Comparison of ENCODE assay signal across 24 cellular contexts in genomic region chr13:101291216-101291615, GRCh38.
A peak's percentile ranks its signal among the peaks of the same experiment; 100 is the strongest.
DNase-seq lines count a peak whose midpoint lies in the region; ATAC-seq and TF ChIP-seq lines count a peak whose summit lies in the region.
"Had no signal": no experiment of that assay in that cellular context is flagged by ENCODE, and none has a peak within 500 bp of the region (broad histone marks: within the 10 kb centered on the region; RNA-seq: fewer than 3 reads in every experiment).

No MANE protein-coding gene starts in this region.

- POLR2A ChIA-PET in MCF 10A (lab: Yijun Ruan, JAX) = interaction anchor here (0.6 kb wide), 1 partner anchor 154 kb away, joined by 3 read pairs; no protein-coding TSS in a partner anchor

- H3K4me3 ChIP-seq in breast epithelium (no peak overlapping the region), astrocyte of the cerebellum (ENCODE audit: low read depth, low read length) (no peak overlapping the region), fibroblast of villous mesenchyme (ENCODE audit: low read depth, low read length) (no peak overlapping the region), smooth muscle cell (no peak overlapping the region)
- H3K4me3 ChIP-seq: BLaER1 treated with 17β-estradiol and CSF1 and Interleukin-3, amounts not matched to agents 10 nM and 100 nM had no signal

- no peaks in the 10 kb centered on the region for H3K36me3 Mint-ChIP-seq in MCF 10A (ENCODE audit: insufficient read depth, unreplicated experiment)
- peaks cover 2% of the 10 kb centered on the region for H3K36me3 Mint-ChIP-seq in effector memory CD8-positive, alpha-beta T cell (ENCODE audit: insufficient read depth)
- H3K36me3 Mint-ChIP-seq: CD4-positive, alpha-beta memory T cell had no signal

- H3K9me3 ChIP-seq in breast epithelium (no peaks in the 10 kb centered on the region), smooth muscle cell (replicated peaks; ENCODE audit: low read depth) (peaks cover 6% of the 10 kb centered on the region)

- no peaks in the 10 kb centered on the region for H3K9me3 Mint-ChIP-seq in MCF 10A (ENCODE audit: unreplicated experiment)
- peaks cover 0 to 2% of the 10 kb centered on the region in 2 donors for H3K9me3 Mint-ChIP-seq in effector memory CD8-positive, alpha-beta T cell

- WGBS in smooth muscle cell (ENCODE audit: low lambda C conversion rate) = 71% methylated on average over 2 of the region's 2 CpGs

- H2AFZ ChIP-seq in smooth muscle cell (ENCODE audit: low read depth) = no peak overlapping the region

- H3K4me2 ChIP-seq in smooth muscle cell = no peak overlapping the region
- H3K4me2 ChIP-seq: BLaER1 treated with 17β-estradiol and CSF1 and Interleukin-3, amounts not matched to agents 10 nM and 100 nM had no signal

- no peak overlapping the region for H3K4me3 Mint-ChIP-seq in MCF 10A (ENCODE audit: unreplicated experiment)
- no peak overlapping the region for H3K4me3 Mint-ChIP-seq in effector memory CD8-positive, alpha-beta T cell
- H3K4me3 Mint-ChIP-seq: CD4-positive, alpha-beta memory T cell had no signal

- H3K27me3 ChIP-seq in breast epithelium = no peaks in the 10 kb centered on the region
- no peaks in the 10 kb centered on the region for H3K27me3 ChIP-seq in smooth muscle cell (ENCODE audit: low read depth)
- H3K27me3 ChIP-seq: BLaER1 treated with 17β-estradiol and CSF1 and Interleukin-3, amounts not matched to agents 10 nM and 100 nM had no signal

- TF ChIP-seq CTCF in MCF 10A (IDR thresholded peaks at IDR 0.05; ENCODE audit: unreplicated experiment) (no peak), breast epithelium (IDR thresholded peaks at IDR 0.05) (no peak), astrocyte of the cerebellum (IDR thresholded peaks at IDR 0.05; ENCODE audit: low read depth, low read length, missing control alignments) (no peak), fibroblast of villous mesenchyme (IDR thresholded peaks at IDR 0.05; ENCODE audit: insufficient read depth, low read depth, low read length) (no peak), smooth muscle cell (IDR thresholded peaks at IDR 0.05; ENCODE audit: borderline replicate concordance, insufficient read depth, poor library complexity, severe bottlenecking) (no peak)

- in situ Hi-C loops in astrocyte of the cerebellum (cut with HindIII; ENCODE audit: low sequenced_read_pairs) = no loop called here

- CTCF ChIA-PET in MCF 10A (lab: Yijun Ruan, JAX) = no interaction called here

- intact Hi-C loops in MCF 10A (cut with micrococcal nuclease) = no loop called here
- intact Hi-C loops in breast epithelium (cut with DNase I; ENCODE audit: low total_unique reads) = loop anchor here (5.0 kb wide), 1 partner anchor 106 kb away; no protein-coding TSS in a partner anchor

- H3K27ac ChIP-seq in breast epithelium (no peak overlapping the region), smooth muscle cell (ENCODE audit: low read depth) (peak overlapping the region; percentile 63)
- H3K27ac ChIP-seq: 22Rv1; BLaER1 treated with 17β-estradiol and CSF1 and Interleukin-3, amounts not matched to agents 10 nM and 100 nM; HL-60; RWPE1 had no signal

- ATAC-seq in GM18519 (IDR thresholded peaks at IDR 0.05; ENCODE audit: low FRiP score, unreplicated experiment) = no peak
- ATAC-seq in effector memory CD8-positive, alpha-beta T cell (replicated peaks) = no peak

- H4K20me1 ChIP-seq in smooth muscle cell (ENCODE audit: low read depth) = no peaks in the 10 kb centered on the region
- H4K20me1 ChIP-seq: BLaER1 treated with 17β-estradiol and CSF1 and Interleukin-3, amounts not matched to agents 10 nM and 100 nM had no signal

- H3K4me1 ChIP-seq in breast epithelium (no peaks in the 10 kb centered on the region), smooth muscle cell (ENCODE audit: low read depth) (no peaks in the 10 kb centered on the region)
- H3K4me1 ChIP-seq: BLaER1 treated with 17β-estradiol and CSF1 and Interleukin-3, amounts not matched to agents 10 nM and 100 nM had no signal

- TF ChIP-seq POLR2A in breast epithelium (IDR thresholded peaks at IDR 0.05) = no peak

- H3K4me1 Mint-ChIP-seq in MCF 10A (ENCODE audit: insufficient read depth, unreplicated experiment) = no peaks in the 10 kb centered on the region
- H3K4me1 Mint-ChIP-seq in effector memory CD8-positive, alpha-beta T cell (ENCODE audit: low read depth in 2 of 2) = peaks cover 0 to 5% of the 10 kb centered on the region in 2 donors
- H3K4me1 Mint-ChIP-seq: CD4-positive, alpha-beta memory T cell had no signal

- no peaks in the 10 kb centered on the region for H3K36me3 ChIP-seq in breast epithelium
- H3K36me3 ChIP-seq in smooth muscle cell (ENCODE audit: low read depth) = no peaks in the 10 kb centered on the region
- H3K36me3 ChIP-seq: BLaER1 treated with 17β-estradiol and CSF1 and Interleukin-3, amounts not matched to agents 10 nM and 100 nM had no signal

- no peak overlapping the region for H3K27ac Mint-ChIP-seq in MCF 10A (ENCODE audit: low read depth, unreplicated experiment)
- no peak overlapping the region for H3K27ac Mint-ChIP-seq in effector memory CD8-positive, alpha-beta T cell
- H3K27ac Mint-ChIP-seq: CD4-positive, alpha-beta memory T cell had no signal

- DNase-seq in MCF 10A (ENCODE audit: unreplicated experiment) = peak; percentile 32
- no peak for DNase-seq in breast epithelium (ENCODE audit: low spot score in 2 of 2)
- DNase-seq in astrocyte of the cerebellum (ENCODE audit: low read depth) = peak; percentile 19
- peak; percentile 8 for DNase-seq in fibroblast of villous mesenchyme (ENCODE audit: low read depth)
- DNase-seq in smooth muscle cell (lab: John Stamatoyannopoulos, UW; ENCODE audit: unreplicated experiment) = no peak
- DNase-seq in NCI-H748 treated with DMSO at 0.1 percent for 48 hours (lab: John Stamatoyannopoulos, UW) = no peak
- DNase-seq in effector memory CD8-positive, alpha-beta T cell = no peak
- DNase-seq: ACHN; CD4-positive, alpha-beta memory T cell; GDM1; KG1; NCI-H1105; NCI-H146; NCI-H2029; NCI-H226; NCI-H510A treated with DMSO at 0.1 percent for 48 hours; NCI-H774; NK-92 treated with Interleukin-12 subunit alpha and Interleukin-12 subunit beta, amount 100 ng/mL, for 24 hours; SHP77 treated with DMSO at 0.1 percent for 48 hours had no signal

- H3F3A ChIP-seq in smooth muscle cell (ENCODE audit: low read depth) = no peaks in the 10 kb centered on the region

- peak overlapping the region; percentile 13 for H3K9ac ChIP-seq in smooth muscle cell (ENCODE audit: low read depth)
- H3K9ac ChIP-seq: BLaER1 treated with 17β-estradiol and CSF1 and Interleukin-3, amounts not matched to agents 10 nM and 100 nM had no signal

- H3K27me3 Mint-ChIP-seq in MCF 10A (ENCODE audit: insufficient read depth, unreplicated experiment) = no peaks in the 10 kb centered on the region
- peaks cover 0 to 3% of the 10 kb centered on the region in 2 donors for H3K27me3 Mint-ChIP-seq in effector memory CD8-positive, alpha-beta T cell
- H3K27me3 Mint-ChIP-seq: CD4-positive, alpha-beta memory T cell had no signal

- no peaks in the 10 kb centered on the region for H3K79me2 ChIP-seq in smooth muscle cell (ENCODE audit: low read depth)

- no TSS peak for BruUV-seq in MCF 10A (replicated peaks; lab: Mats Ljungman, UMichigan)

Comparison
In these comparisons a context has a peak if more than half of its experiments do, and no peak if none do; other contexts are left out.
1. DNase-seq: peak in MCF 10A (single experiment), astrocyte of the cerebellum (single experiment) and fibroblast of villous mesenchyme (single experiment); none in breast epithelium (0 of 2), smooth muscle cell (single experiment), NCI-H748 treated with DMSO at 0.1 percent for 48 hours (single experiment) and effector memory CD8-positive, alpha-beta T cell (0 of 3).